1 cellular context compared by ENCODE assay signal in the genomic region with DNA sequence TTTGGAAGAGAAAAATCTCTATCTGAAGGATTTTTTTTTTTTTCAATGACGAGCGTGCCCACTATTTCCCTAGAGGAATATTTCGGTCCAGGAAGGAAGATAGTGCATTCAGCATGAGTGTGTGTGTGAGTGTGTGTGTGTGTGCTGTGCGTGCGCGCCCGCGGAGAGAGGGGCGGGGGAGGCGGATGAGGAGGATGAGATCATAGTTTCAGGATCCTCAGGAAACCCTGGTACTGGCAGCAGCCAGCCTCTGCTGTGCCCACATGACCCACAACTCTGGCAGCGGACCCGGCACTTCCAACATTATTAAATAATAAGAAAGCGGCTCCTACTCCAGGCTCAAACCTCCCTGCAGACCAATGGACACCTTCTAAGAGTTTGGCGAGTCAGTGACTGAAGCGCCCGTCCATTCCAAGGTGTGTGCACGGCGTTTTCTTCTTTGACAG.
A peak's percentile ranks its signal among the peaks of the same experiment; 100 is the strongest.
TF ChIP-seq lines count a peak whose summit lies in the region.

No MANE protein-coding gene starts in this region.

TF ChIP-seq in IMR-90, 13 proteins besides CTCF, POLR2A, EP300 and RAD21 (continued from another document):
- TF ChIP-seq FOS (IDR thresholded peaks at IDR 0.05; ENCODE audit: low read depth, low read length), result no peak
- TF ChIP-seq, protein P1, sequence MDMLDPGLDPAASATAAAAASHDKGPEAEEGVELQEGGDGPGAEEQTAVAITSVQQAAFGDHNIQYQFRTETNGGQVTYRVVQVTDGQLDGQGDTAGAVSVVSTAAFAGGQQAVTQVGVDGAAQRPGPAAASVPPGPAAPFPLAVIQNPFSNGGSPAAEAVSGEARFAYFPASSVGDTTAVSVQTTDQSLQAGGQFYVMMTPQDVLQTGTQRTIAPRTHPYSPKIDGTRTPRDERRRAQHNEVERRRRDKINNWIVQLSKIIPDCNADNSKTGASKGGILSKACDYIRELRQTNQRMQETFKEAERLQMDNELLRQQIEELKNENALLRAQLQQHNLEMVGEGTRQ (IDR thresholded peaks at IDR 0.05; ENCODE audit: low read depth, low read length), result peak; percentile 27; the same call in 1 of the 2 replicates
